Comparison of ENCODE assay signal across 10 cellular contexts in genomic region chr1:68197891-68198290, GRCh38. TPM values are rescaled to one million over a fixed set of nuclear protein-coding genes. Genes with fewer than 3 reads are reported as not detected.
A peak's percentile ranks its signal among the peaks of the same experiment; 100 is the strongest.
DNase-seq lines count a peak whose midpoint lies in the region; FAIRE-seq and TF ChIP-seq lines count a peak whose summit lies in the region.
"Had no signal": no experiment of that assay in that cellular context is flagged by ENCODE, and none has a peak within 500 bp of the region (broad histone marks: within the 10 kb centered on the region; RNA-seq: fewer than 3 reads in every experiment).

No MANE protein-coding gene starts in this region.

- no peaks in the 10 kb centered on the region for H3K9me1 ChIP-seq in keratinocyte (ENCODE audit: control insufficient read depth, extremely low read depth, insufficient read depth, low read length)

- TF ChIP-seq CTCF in Peyer's patch (IDR thresholded peaks at IDR 0.05) = no peak
- no peak for TF ChIP-seq CTCF in keratinocyte (optimal IDR thresholded peaks at IDR 0.05 in 1 of 3, IDR thresholded peaks at IDR 0.05 in 1 of 3, conservative IDR thresholded peaks at IDR 0.05 in 1 of 3; ENCODE audit: extremely low read depth in 1 of 3, insufficient read depth in 2 of 3, low read length in 3 of 3)
- no peak for TF ChIP-seq CTCF in tibial artery (IDR thresholded peaks at IDR 0.05)
- TF ChIP-seq CTCF in thyroid gland (IDR thresholded peaks at IDR 0.05) = no peak

- intact Hi-C loops in tibial artery (cut with DNase I; ENCODE audit: low total_unique reads) = loop anchor here (5.0 kb wide), 1 partner anchor 34 kb away; the partner anchor contains the start of gene WLS
- intact Hi-C loops in thyroid gland (cut with DNase I) = no loop called here

- peak overlapping the region in 3 of 4 donors; percentile 5 to 70 (median 61) for H3K27ac ChIP-seq in Peyer's patch
- H3K27ac ChIP-seq in keratinocyte (ENCODE audit: control insufficient read depth, insufficient read depth, low read length) = peak overlapping the region; percentile 72
- peak overlapping the region; percentile 40 to 71 for H3K27ac ChIP-seq in tibial artery
- H3K27ac ChIP-seq in thyroid gland = no peak overlapping the region

- 82 to 95% methylated on average over 1 of the region's 1 CpG for WGBS in thyroid gland, 2 donors

- H3K27me3 ChIP-seq in Peyer's patch (no peaks in the 10 kb centered on the region), keratinocyte (ENCODE audit: control insufficient read depth, extremely low read depth, insufficient read depth, low read length) (no peaks in the 10 kb centered on the region), tibial artery (no peaks in the 10 kb centered on the region), thyroid gland (no peaks in the 10 kb centered on the region)

- no peak overlapping the region for H3K4me3 ChIP-seq in Peyer's patch
- no peak overlapping the region for H3K4me3 ChIP-seq in keratinocyte (ENCODE audit: control insufficient read depth in 2 of 3, extremely low read depth in 1 of 3, insufficient read depth in 2 of 3, low read depth in 1 of 3, low read length in 3 of 3)
- H3K4me3 ChIP-seq in tibial artery = no peak overlapping the region
- no peak overlapping the region for H3K4me3 ChIP-seq in thyroid gland (replicated peaks in 1 of 3)

- peak; percentile 60 for FAIRE-seq in keratinocyte (lab: Jason Lieb, UNC)

- H3K4me2 ChIP-seq in keratinocyte (ENCODE audit: control insufficient read depth, extremely low read depth, insufficient read depth, low read depth, low read length) = peak overlapping the region; percentile 47

- dilution Hi-C loops in keratinocyte (cut with MboI; ENCODE audit: extremely low pct_ligation_motif_present, low sequenced_read_pairs) = no loop called here

- no peak overlapping the region for H2AFZ ChIP-seq in keratinocyte (ENCODE audit: control insufficient read depth, low read length)

- H3K9me3 ChIP-seq in Peyer's patch (no peaks in the 10 kb centered on the region), keratinocyte (ENCODE audit: control insufficient read depth, low read depth, low read length) (no peaks in the 10 kb centered on the region), tibial artery (no peaks in the 10 kb centered on the region), thyroid gland (no peaks in the 10 kb centered on the region)

- TF ChIP-seq POLR2A in Peyer's patch (IDR thresholded peaks at IDR 0.05) = no peak
- TF ChIP-seq POLR2A in thyroid gland (IDR thresholded peaks at IDR 0.05) = no peak

- H3K9ac ChIP-seq in keratinocyte (ENCODE audit: control insufficient read depth, extremely low read depth, insufficient read depth, low read length) = no peak overlapping the region

- H3K79me2 ChIP-seq in keratinocyte (ENCODE audit: control insufficient read depth, insufficient read depth, low read length) = peaks cover 34% of the 10 kb centered on the region

- H3K36me3 ChIP-seq in Peyer's patch (no peaks in the 10 kb centered on the region), keratinocyte (ENCODE audit: control insufficient read depth in 2 of 2, extremely low read depth in 1 of 2, insufficient read depth in 2 of 2, low read length in 2 of 2) (peaks cover 2 to 3% of the 10 kb centered on the region in 2 experiments), tibial artery (no peaks in the 10 kb centered on the region), thyroid gland (no peaks in the 10 kb centered on the region)

- DNase-seq in NCI-H1092 (lab: John Stamatoyannopoulos, UW) (peak; percentile 57), Peyer's patch (no peak), keratinocyte (ENCODE audit: low read depth, low spot score) (no peak), tibial artery (no peak), SKM-1 treated with dmso at 0.1 percent for 144 hours (lab: John Stamatoyannopoulos, UW; ENCODE audit: unreplicated experiment) (no peak), thyroid gland (no peak)
- DNase-seq in stimulated activated CD4-positive, alpha-beta T cell treated with anti-CD3 and anti-CD28 coated beads, Interleukin-12 subunit alpha, Interleukin-12 subunit beta, amount 100 ng/mL, for 4 hours = no peak
- DNase-seq: activated CD4-positive, CD25-positive, alpha-beta regulatory T cell treated with anti-CD3 and anti-CD28 coated beads, Interleukin-2, amount 50 U/mL, for 72 hours; head of caudate nucleus; stimulated activated naive B cell treated with anti-CD40 and anti-IgM and Interleukin-4, amounts not matched to agents 10 μg/mL and 1 μg/mL and 100 μg/mL, for 72 hours had no signal

- no peaks in the 10 kb centered on the region for H4K20me1 ChIP-seq in keratinocyte (ENCODE audit: control insufficient read depth, extremely low read depth, insufficient read depth, low read length)

- H3K4me1 ChIP-seq in Peyer's patch (peaks cover 0 to 42% (median 0%) of the 10 kb centered on the region in 4 donors), keratinocyte (ENCODE audit: control insufficient read depth, extremely low read depth, insufficient read depth, low read length) (peaks cover 21% of the 10 kb centered on the region), tibial artery (peaks cover 0 to 46% (median 11%) of the 10 kb centered on the region in 4 donors), thyroid gland (peaks cover 0 to 6% of the 10 kb centered on the region in 2 donors)

RNA-seq across cellular contexts. Expression of gene WLS, which starts 34.4 kb away (rescaled TPM):
- total RNA-seq in Peyer's patch (100 to 1,000 TPM in 1 of 4 donors, 10 to 100 TPM in 3; 46.1 to 140 (median 73.8) TPM), thyroid gland (10 to 100 TPM; 20.0 to 52.7 (median 46.7) TPM)
- 59.5 to 92.4 TPM (median 73.7 TPM) in 3 replicates for polyA plus RNA-seq in keratinocyte
- polyA plus RNA-seq in keratinocyte (2011; ENCODE audit: low read depth) = 14.1 TPM
- 33.4 and 56.9 TPM in 2 replicates for polyA plus RNA-seq in keratinocyte (2011; cell fraction: cytosol; rRNA removed)
- 101 and 111 TPM in 2 replicates for polyA plus RNA-seq in keratinocyte (2011; cell fraction: nucleus; rRNA removed)
- 34.8 and 57.5 TPM in 2 replicates for polyA plus RNA-seq in keratinocyte (2012; ENCODE audit: low replicate concordance)
- polyA minus RNA-seq in keratinocyte = 60.5 to 166 TPM (median 119 TPM) in 3 replicates
- polyA minus RNA-seq in keratinocyte (2011; cell fraction: cytosol; rRNA and poly(A)+ RNA removed) = 33.4 TPM
- 85.2 and 147 TPM in 2 replicates for polyA minus RNA-seq in keratinocyte (2011; cell fraction: nucleus; rRNA and poly(A)+ RNA removed)

Comparison
In these comparisons a context has a peak if more than half of its experiments do, and no peak if none do; other contexts are left out.
1. H3K27ac ChIP-seq: peak in Peyer's patch (3 of 4), keratinocyte (single experiment) and tibial artery (2 of 2); none in thyroid gland (0 of 3).